In the genomic region with DNA sequence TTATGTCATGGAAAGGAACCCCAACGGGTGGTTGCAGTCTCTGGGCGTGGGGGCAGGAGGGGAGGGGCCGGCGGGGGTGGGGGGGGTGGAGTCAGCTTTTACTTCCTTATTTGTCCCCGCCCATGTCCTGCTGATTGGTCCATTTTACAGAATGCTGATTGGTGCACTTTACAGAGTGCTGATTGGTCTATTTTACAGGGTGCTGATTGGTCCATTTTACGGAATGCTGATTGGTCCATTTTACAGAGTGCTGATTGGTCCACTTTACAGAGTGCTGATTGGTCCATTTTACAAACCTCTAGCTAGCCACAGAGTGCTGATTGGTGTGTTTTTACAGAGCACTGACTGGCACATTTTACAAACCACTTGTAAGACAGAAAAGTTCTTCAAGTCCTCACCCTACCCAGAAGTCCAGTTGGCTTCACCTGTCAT, we compare ENCODE assay signal across 8 cellular contexts. TPM values are rescaled to one million over a fixed set of nuclear protein-coding genes. Genes with fewer than 3 reads are reported as not detected.
A peak's percentile ranks its signal among the peaks of the same experiment; 100 is the strongest.
DNase-seq lines count a peak whose midpoint lies in the region; ATAC-seq and TF ChIP-seq lines count a peak whose summit lies in the region.
"Not testable (repeated sequence)": the region's sequence is repeated elsewhere in the genome, so short reads cannot be mapped to it uniquely, and the experiment has no call there.

No MANE protein-coding gene starts in this region.

- H2AK5ac ChIP-seq in mesendoderm (ENCODE audit: low read length) = not testable (repeated sequence)

- H3K27me3 Mint-ChIP-seq in IgD-negative memory B cell; WTC11 (ENCODE audit: low read depth); activated T-cell treated with anti-CD3 and anti-CD28 coated beads, Interleukin-2, amount 50 U/mL, for 72 hours (ENCODE audit: low read depth): not testable (repeated sequence)

- not testable (repeated sequence) for H3K36me3 Mint-ChIP-seq in IgD-negative memory B cell
- peaks cover 19% of the 10 kb centered on the region for H3K36me3 Mint-ChIP-seq in WTC11
- H3K36me3 Mint-ChIP-seq in activated T-cell treated with anti-CD3 and anti-CD28 coated beads, Interleukin-2, amount 50 U/mL, for 72 hours (ENCODE audit: insufficient read depth in 2 of 2) = peaks cover 17 to 20% of the 10 kb centered on the region in 2 donors

- not testable (repeated sequence) for H2BK120ac ChIP-seq in mesendoderm (ENCODE audit: low read depth, low read length)

- H3K4me3 Mint-ChIP-seq in IgD-negative memory B cell = peak overlapping the region in 1 of 4 donors; percentile 91
- not testable (repeated sequence) for H3K4me3 Mint-ChIP-seq in WTC11
- H3K4me3 Mint-ChIP-seq in activated T-cell treated with anti-CD3 and anti-CD28 coated beads, Interleukin-2, amount 50 U/mL, for 72 hours = peak overlapping the region in 1 of 2 donors; percentile 55

- peaks cover 26% of the 10 kb centered on the region for H3K79me2 ChIP-seq in OCI-LY7 (ENCODE audit: insufficient read depth, low read depth, low read length)
- H3K79me2 ChIP-seq in mesendoderm (ENCODE audit: control insufficient read depth, insufficient read depth, low read length) = peaks cover 19% of the 10 kb centered on the region

- POLR2A ChIA-PET in OCI-LY7 (lab: Charles Lee) (interaction anchor here (0.6 to 3.7 kb wide), 7 partner anchors 37 to 1888 kb away, joined by 3 to 17 read pairs (median 4); partner anchors contain the start of gene C15orf40), WTC11 (lab: Charles Lee) (interaction anchor here (0.6 to 0.8 kb wide), 3 partner anchors 38 to 514 kb away, joined by 3 read pairs; no protein-coding TSS in a partner anchor)

- H3K9me3 Mint-ChIP-seq in IgD-negative memory B cell = not testable (repeated sequence)
- H3K9me3 Mint-ChIP-seq in WTC11 = peaks cover 36% of the 10 kb centered on the region
- H3K9me3 Mint-ChIP-seq in activated T-cell treated with anti-CD3 and anti-CD28 coated beads, Interleukin-2, amount 50 U/mL, for 72 hours = peaks cover 3 to 11% of the 10 kb centered on the region in 2 donors

- H3K4me1 Mint-ChIP-seq in IgD-negative memory B cell = peaks cover 5 to 16% (median 14%) of the 10 kb centered on the region in 3 donors
- H3K4me1 Mint-ChIP-seq in WTC11 = not testable (repeated sequence)
- H3K4me1 Mint-ChIP-seq in activated T-cell treated with anti-CD3 and anti-CD28 coated beads, Interleukin-2, amount 50 U/mL, for 72 hours (ENCODE audit: low read depth) = peaks cover 15% of the 10 kb centered on the region

- H3K56ac ChIP-seq in mesendoderm (ENCODE audit: low read length) = not testable (repeated sequence)

- H4K8ac ChIP-seq in mesendoderm (ENCODE audit: low read depth, low read length) = not testable (repeated sequence)

- not testable (repeated sequence) for H2AFZ ChIP-seq in OCI-LY7 (ENCODE audit: low read length)

- peaks cover 18% of the 10 kb centered on the region; the same call in 1 of the 2 replicates for H3K36me3 ChIP-seq in OCI-LY7 (ENCODE audit: insufficient read depth, low read length)
- not testable (repeated sequence) for H3K36me3 ChIP-seq in mesendoderm (ENCODE audit: control insufficient read depth, insufficient read depth, low read length)

- not testable (repeated sequence) for H3K18ac ChIP-seq in mesendoderm (ENCODE audit: low read length)

- H3K79me1 ChIP-seq in mesendoderm (ENCODE audit: low read length) = not testable (repeated sequence)

- H3K9me2 ChIP-seq in OCI-LY7 (ENCODE audit: insufficient read depth, low read length) = not testable (repeated sequence)

- not testable (repeated sequence) for H3K27me3 ChIP-seq in mesendoderm (ENCODE audit: insufficient read depth, low read length, poor library complexity)

- peaks cover 19% of the 10 kb centered on the region for H4K20me1 ChIP-seq in OCI-LY7 (ENCODE audit: insufficient read depth, low read length)

- H2BK5ac ChIP-seq in mesendoderm (ENCODE audit: low read length) = not testable (repeated sequence)

- not testable (repeated sequence) for H3K4me2 ChIP-seq in OCI-LY7 (ENCODE audit: low read length); mesendoderm (ENCODE audit: low read length)

- not testable (repeated sequence) for H3K4ac ChIP-seq in mesendoderm (ENCODE audit: low read depth, low read length)

- not testable (repeated sequence) for H3K23ac ChIP-seq in mesendoderm (ENCODE audit: low read length)

- WGBS in mesendoderm (ENCODE audit: extremely low coverage, insufficient coverage, low lambda C conversion rate) = no CpG with 5 or more reads among the region's 6 CpGs

- 0 out of 2 replicates have a peak, but pooled peaks have one; percentile 4 for ATAC-seq in WTC11
- peak in 1 of 2 donors; percentile 2 for ATAC-seq in activated T-cell treated with anti-CD3 and anti-CD28 coated beads, Interleukin-2, amount 50 U/mL, for 72 hours (replicated peaks in 1 of 2)
- ATAC-seq in stimulated activated naive CD8-positive, alpha-beta T cell treated with anti-CD3 and anti-CD28 coated beads, Interleukin-15, Interleukin-2, amounts not matched to agents 100 U/mL and 50 U/mL, for 24 hours = not testable (repeated sequence)

- CTCF ChIA-PET in OCI-LY7 (lab: Charles Lee; ENCODE audit: unreplicated experiment) = not testable (repeated sequence)
- CTCF ChIA-PET in WTC11 (lab: Charles Lee) = interaction anchor here (0.7 kb wide), 1 partner anchor 9 kb away, joined by 3 read pairs; no protein-coding TSS in a partner anchor

- peak overlapping the region; percentile 82 for H3K27ac ChIP-seq in OCI-LY7 (ENCODE audit: low read depth, low read length, poor library complexity, severe bottlenecking)
- H3K27ac ChIP-seq in mesendoderm (ENCODE audit: low read depth, low read length) = not testable (repeated sequence)

- H3K9me3 ChIP-seq in OCI-LY7 (ENCODE audit: low read length) = peaks cover 29% of the 10 kb centered on the region

- not testable (repeated sequence) for H2BK15ac ChIP-seq in mesendoderm (replicated peaks; ENCODE audit: low read depth)

- not testable (repeated sequence) for H4K5ac ChIP-seq in mesendoderm (ENCODE audit: low read length)

- DNase-seq in DMS 273 (lab: John Stamatoyannopoulos, UW; ENCODE audit: unreplicated experiment) = peak; percentile 4
- DNase-seq in OCI-LY7 (ENCODE audit: low spot score) = peak; percentile 89
- DNase-seq in WTC11 (ENCODE audit: low spot score) = not testable (repeated sequence)
- peak; percentile 24 to 37 for DNase-seq in activated T-cell treated with anti-CD3 and anti-CD28 coated beads, Interleukin-2, amount 50 U/mL, for 72 hours
- peak; percentile 48 for DNase-seq in choroid plexus epithelial cell (ENCODE audit: low read depth)
- peak; percentile 58 for DNase-seq in mesendoderm
- DNase-seq in stimulated activated naive CD8-positive, alpha-beta T cell treated with anti-CD3 and anti-CD28 coated beads, Interleukin-15, Interleukin-2, amounts not matched to agents 100 U/mL and 50 U/mL, for 24 hours = peak; percentile 42

- H3K4me3 ChIP-seq in OCI-LY7 (ENCODE audit: low read depth, low read length, poor library complexity, severe bottlenecking); choroid plexus epithelial cell (ENCODE audit: low read depth, low read length); mesendoderm (ENCODE audit: low read length): not testable (repeated sequence)

- H3K27ac Mint-ChIP-seq in IgD-negative memory B cell = peak overlapping the region in 2 of 3 donors; percentile 69 to 90
- H3K27ac Mint-ChIP-seq in WTC11 = not testable (repeated sequence)
- peak overlapping the region; percentile 90 for H3K27ac Mint-ChIP-seq in activated T-cell treated with anti-CD3 and anti-CD28 coated beads, Interleukin-2, amount 50 U/mL, for 72 hours

- intact Hi-C loops in OCI-LY7 (cut with micrococcal nuclease; ENCODE audit: unreplicated experiment) = not testable (repeated sequence)

- not testable (repeated sequence) for H3K9ac ChIP-seq in mesendoderm (ENCODE audit: low read length)

- not testable (repeated sequence) for TF ChIP-seq CTCF in OCI-LY7 (conservative IDR thresholded peaks at IDR 0.05; ENCODE audit: low read length); WTC11 (IDR thresholded peaks at IDR 0.05); choroid plexus epithelial cell (conservative IDR thresholded peaks at IDR 0.05; ENCODE audit: low read depth, low read length)

- H3K4me1 ChIP-seq in OCI-LY7 (ENCODE audit: insufficient read depth, low read length, poor library complexity, severe bottlenecking) = peaks cover 21% of the 10 kb centered on the region
- H3K4me1 ChIP-seq in mesendoderm (ENCODE audit: control insufficient read depth, low read depth, low read length) = not testable (repeated sequence)

- not testable (repeated sequence) for BruUV-seq in OCI-LY7 (replicated peaks; lab: Mats Ljungman, UMichigan)

TF ChIP-seq in WTC11, 78 proteins besides CTCF, POLR2A, EP300 and RAD21:
- peak; percentile 83 for TF ChIP-seq NFYB (CRISPR knock-in tag; conservative IDR thresholded peaks at IDR 0.05; ENCODE audit: low read depth)

RNA-seq across cellular contexts. Expression of gene BTBD1, which starts 2.2 kb away (rescaled TPM):
- 49.7 TPM for polyA plus RNA-seq in IgD-negative memory B cell
- total RNA-seq in OCI-LY7 (2014; rRNA removed; shearing (Covaris generic)) = 95.4 and 99.5 TPM in 2 replicates
- total RNA-seq in OCI-LY7 (2022) = 90.2 and 92.6 TPM in 2 replicates
- 34.2 to 39.6 TPM (median 35.6 TPM) in 3 replicates for total RNA-seq in WTC11 (2021)
- total RNA-seq in activated T-cell treated with anti-CD3 and anti-CD28 coated beads, Interleukin-2, amount 50 U/mL, for 72 hours = 10 to 100 TPM; 65.0 to 65.7 TPM
- 25.5 TPM for polyA plus RNA-seq in mesendoderm (2013, experiment 1 of 2)
- polyA plus RNA-seq in mesendoderm (2013, experiment 2 of 2) = 24.7 TPM

RNA-seq across cellular contexts. Expression of gene TM6SF1, which starts 38.2 kb away (rescaled TPM):
- 0.29 TPM for polyA plus RNA-seq in IgD-negative memory B cell
- 20.2 and 27.2 TPM in 2 replicates for total RNA-seq in OCI-LY7 (2014; rRNA removed; shearing (Covaris generic))
- total RNA-seq in OCI-LY7 (2022) = 28.7 and 37.6 TPM in 2 replicates
- total RNA-seq in WTC11 (2021) = 0.48 to 0.79 TPM (median 0.60 TPM) in 3 replicates
- total RNA-seq in activated T-cell treated with anti-CD3 and anti-CD28 coated beads, Interleukin-2, amount 50 U/mL, for 72 hours = 10 to 100 TPM; 25.1 to 31.8 TPM
- polyA plus RNA-seq in mesendoderm (2013, experiment 1 of 2) = 0.48 TPM
- 0.76 TPM for polyA plus RNA-seq in mesendoderm (2013, experiment 2 of 2)

RNA-seq across cellular contexts. Expression of gene C15orf40, which starts 57.8 kb away (rescaled TPM):
- polyA plus RNA-seq in IgD-negative memory B cell = 54.5 TPM
- 29.9 and 33.8 TPM in 2 replicates for total RNA-seq in OCI-LY7 (2014; rRNA removed; shearing (Covaris generic))
- total RNA-seq in OCI-LY7 (2022) = 37.9 and 45.8 TPM in 2 replicates
- total RNA-seq in WTC11 (2021) = 21.0 to 29.0 TPM (median 27.5 TPM) in 3 replicates
- total RNA-seq in activated T-cell treated with anti-CD3 and anti-CD28 coated beads, Interleukin-2, amount 50 U/mL, for 72 hours = 10 to 100 TPM; 31.5 to 40.8 TPM
- polyA plus RNA-seq in mesendoderm (2013, experiment 1 of 2) = 8.8 TPM
- 9.7 TPM for polyA plus RNA-seq in mesendoderm (2013, experiment 2 of 2)

Comparison
In these comparisons a context has a peak if more than half of its experiments do, and no peak if none do; other contexts are left out.
1. RNA of gene TM6SF1, which starts 38.2 kb away (total RNA-seq): 25.1 to 31.8 TPM in activated T-cell treated with anti-CD3 and anti-CD28 coated beads, Interleukin-2, amount 50 U/mL, for 72 hours and 20.2 to 37.6 TPM in OCI-LY7; 0.48 to 0.79 TPM in WTC11; every median in the first group is over 10 times any median in the second.